ENCODE assay signal across 9 cellular contexts in genomic region chr2:231057590-231057989, GRCh38. TPM values are rescaled to one million over a fixed set of nuclear protein-coding genes. Genes with fewer than 3 reads are reported as not detected.
DNase-seq lines count a peak whose midpoint lies in the region; ATAC-seq and TF ChIP-seq lines count a peak whose summit lies in the region.
"Had no signal": no experiment of that assay in that cellular context is flagged by ENCODE, and none has a peak within 500 bp of the region (broad histone marks: within the 10 kb centered on the region; RNA-seq: fewer than 3 reads in every experiment).

No MANE protein-coding gene starts in this region.

- H3K4me1 ChIP-seq in body of pancreas (peaks cover 27% of the 10 kb centered on the region), mesendoderm (ENCODE audit: control insufficient read depth, low read depth, low read length) (peaks cover 4% of the 10 kb centered on the region)

- H3K4me2 ChIP-seq in mesendoderm (ENCODE audit: low read length) = peak overlapping the region; percentile 95

- peaks cover 16% of the 10 kb centered on the region for H3K36me3 Mint-ChIP-seq in HFFc6 (ENCODE audit: low read depth)

- WGBS in body of pancreas, 2 donors = 2 to 12% methylated on average over 10 of the region's 10 CpGs
- WGBS in mesendoderm (ENCODE audit: extremely low coverage, insufficient coverage, low lambda C conversion rate) = no CpG with 5 or more reads among the region's 10 CpGs

- no peak overlapping the region for H2BK5ac ChIP-seq in mesendoderm (ENCODE audit: low read length)

- H3K18ac ChIP-seq in mesendoderm (ENCODE audit: low read length) = no peak overlapping the region

- peak overlapping the region; percentile 97 for H3K4ac ChIP-seq in mesendoderm (ENCODE audit: low read depth, low read length)

- no peak for TF ChIP-seq CTCF in 22Rv1 (IDR thresholded peaks at IDR 0.05)
- no peak for TF ChIP-seq CTCF in HFFc6 (IDR thresholded peaks at IDR 0.05)
- no peak for TF ChIP-seq CTCF in body of pancreas (IDR thresholded peaks at IDR 0.05)

- peak overlapping the region; percentile 100 for H3K27ac Mint-ChIP-seq in HFFc6

- H3K56ac ChIP-seq in mesendoderm (ENCODE audit: low read length) = peak overlapping the region; percentile 99

- TF ChIP-seq POLR2A in body of pancreas (IDR thresholded peaks at IDR 0.05) = no peak

- no peak overlapping the region for H4K8ac ChIP-seq in mesendoderm (ENCODE audit: low read depth, low read length)

- H3K79me1 ChIP-seq in mesendoderm (ENCODE audit: low read length) = peaks cover 10% of the 10 kb centered on the region

- peak overlapping the region; percentile 97 for H3K4me3 Mint-ChIP-seq in HFFc6

- DNase-seq in HFFc6 (no peak), body of pancreas (no peak), mesendoderm (no peak), NCI-H1436 treated with DMSO at 0.1 percent for 48 hours (lab: John Stamatoyannopoulos, UW) (no peak), NCI-H345 (lab: John Stamatoyannopoulos, UW) (no peak), SKM-1 treated with dmso at 0.1 percent for 144 hours (lab: John Stamatoyannopoulos, UW; ENCODE audit: unreplicated experiment) (no peak)
- DNase-seq: anterior cingulate cortex had no signal

- no peak overlapping the region for H2BK15ac ChIP-seq in mesendoderm (replicated peaks; ENCODE audit: low read depth)

- H3K27me3 ChIP-seq in body of pancreas (no peaks in the 10 kb centered on the region), mesendoderm (ENCODE audit: insufficient read depth, low read length, poor library complexity) (no peaks in the 10 kb centered on the region)

- H3K79me2 ChIP-seq in mesendoderm (ENCODE audit: control insufficient read depth, insufficient read depth, low read length) = peaks cover 43% of the 10 kb centered on the region

- no peak overlapping the region for H3K23ac ChIP-seq in mesendoderm (ENCODE audit: low read length)

- no peak overlapping the region for H2BK120ac ChIP-seq in mesendoderm (ENCODE audit: low read depth, low read length)

- peaks cover 44% of the 10 kb centered on the region for H3K4me1 Mint-ChIP-seq in HFFc6 (ENCODE audit: low read depth)

- H3K36me3 ChIP-seq in body of pancreas (replicated peaks in 1 of 2; ENCODE audit: insufficient read depth in 1 of 2, low read depth in 2 of 2) = peaks cover 0 to 4% of the 10 kb centered on the region in 2 donors
- no peaks in the 10 kb centered on the region for H3K36me3 ChIP-seq in mesendoderm (ENCODE audit: control insufficient read depth, insufficient read depth, low read length)

- no peaks in the 10 kb centered on the region for H3K9me3 Mint-ChIP-seq in HFFc6

- H3K27ac ChIP-seq in 22Rv1 (peak overlapping the region; percentile 84), body of pancreas (peak overlapping the region in 1 of 4 donors; percentile 97), mesendoderm (ENCODE audit: low read depth, low read length) (no peak overlapping the region)

- no peaks in the 10 kb centered on the region for H3K9me3 ChIP-seq in body of pancreas

- H3K9ac ChIP-seq in mesendoderm (ENCODE audit: low read length) = peak overlapping the region; percentile 96

- no peak overlapping the region for H4K5ac ChIP-seq in mesendoderm (ENCODE audit: low read length)

- intact Hi-C loops in body of pancreas (cut with DNase I) = no loop called here

- H3K27me3 Mint-ChIP-seq in HFFc6 (ENCODE audit: insufficient read depth) = no peaks in the 10 kb centered on the region; the same call in none of the 2 replicates

- H3K4me3 ChIP-seq in body of pancreas = peak overlapping the region; percentile 95 to 96
- peak overlapping the region; percentile 95 for H3K4me3 ChIP-seq in mesendoderm (ENCODE audit: low read length)

- no peak overlapping the region for H2AK5ac ChIP-seq in mesendoderm (ENCODE audit: low read length)

- no peak for ATAC-seq in body of pancreas
- no peak for ATAC-seq in GM21786 (IDR thresholded peaks at IDR 0.05; ENCODE audit: unreplicated experiment)

RNA-seq across cellular contexts. Expression of gene PSMD1, which starts 0.9 kb away (rescaled TPM):
- 100 to 1,000 TPM; 139 to 200 (median 167) TPM for total RNA-seq in HFFc6 (2021; fragmentation: NEBNext Ultra II Directional; extraction: Animal tissue kit (Norgen Biotek cat#: 25700))
- total RNA-seq in body of pancreas = 10 to 100 TPM; 20.5 to 27.4 TPM
- polyA plus RNA-seq in mesendoderm (2013, experiment 1 of 2) = 182 TPM
- polyA plus RNA-seq in mesendoderm (2013, experiment 2 of 2) = 182 TPM

RNA-seq across cellular contexts. Expression of gene C2orf72, which starts 20.3 kb away (rescaled TPM):
- total RNA-seq in HFFc6 (2021; fragmentation: NEBNext Ultra II Directional; extraction: Animal tissue kit (Norgen Biotek cat#: 25700)) = not detected
- 10 to 100 TPM; 14.5 to 52.1 TPM for total RNA-seq in body of pancreas
- polyA plus RNA-seq in mesendoderm (2013, experiment 1 of 2) = 0.69 TPM
- 0.83 TPM for polyA plus RNA-seq in mesendoderm (2013, experiment 2 of 2)

Comparison
In these comparisons a context has a peak if more than half of its experiments do, and no peak if none do; other contexts are left out.
1. RNA of gene PSMD1, which starts 0.9 kb away (total RNA-seq): 139 to 200 TPM in HFFc6; 20.5 to 27.4 TPM in body of pancreas; every median in the first group is over 4 times any median in the second.
2. RNA of gene C2orf72, which starts 20.3 kb away (total RNA-seq): 14.5 to 52.1 TPM in body of pancreas; not detected in HFFc6; every median in the first group is over 10 times any median in the second.